16 cellular contexts compared by ENCODE assay signal in the genomic region with DNA sequence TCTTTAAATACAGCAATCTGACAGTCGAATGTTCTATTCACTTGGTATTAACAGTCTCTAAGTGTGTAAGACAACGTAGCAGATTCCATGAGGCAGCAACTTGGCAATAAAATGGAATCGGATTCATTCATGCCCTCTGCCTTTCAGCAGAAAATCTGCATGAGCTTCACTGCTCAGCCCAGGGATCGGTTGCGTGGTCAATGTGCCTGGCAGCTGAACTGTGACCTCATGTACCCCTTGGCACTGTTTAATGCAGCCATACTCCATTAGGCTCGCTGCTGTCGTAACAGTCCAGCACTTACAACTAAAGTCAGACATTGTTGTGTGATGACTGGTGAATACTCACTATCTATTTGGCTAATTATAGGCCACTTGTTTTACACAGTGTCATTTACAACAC. TPM values are rescaled to one million over a fixed set of nuclear protein-coding genes. Genes with fewer than 3 reads are reported as not detected.
A peak's percentile ranks its signal among the peaks of the same experiment; 100 is the strongest.
DNase-seq lines count a peak whose midpoint lies in the region; ATAC-seq and TF ChIP-seq lines count a peak whose summit lies in the region.
"Had no signal": no experiment of that assay in that cellular context is flagged by ENCODE, and none has a peak within 500 bp of the region (broad histone marks: within the 10 kb centered on the region; RNA-seq: fewer than 3 reads in every experiment).

No MANE protein-coding gene starts in this region.

- no peaks in the 10 kb centered on the region for H3F3A ChIP-seq in neural cell (ENCODE audit: insufficient read depth, low read length, poor library complexity, severe bottlenecking)

- H3K9me2 ChIP-seq in neural cell (ENCODE audit: insufficient read depth, low read length) = no peaks in the 10 kb centered on the region

- TF ChIP-seq EP300 in neural cell (conservative IDR thresholded peaks at IDR 0.05; ENCODE audit: poor library complexity, severe bottlenecking) = no peak

- H3K9ac ChIP-seq in neural cell (ENCODE audit: low read length) = no peak overlapping the region

- H3K4me3 ChIP-seq in epithelial cell of esophagus (ENCODE audit: low read length) (no peak overlapping the region), neural cell (ENCODE audit: low read length) (no peak overlapping the region)
- H3K4me3 ChIP-seq: PC-9 had no signal

- H3K9me3 ChIP-seq in neural cell (ENCODE audit: low read length) = no peaks in the 10 kb centered on the region

- H3K4me2 ChIP-seq in neural cell (ENCODE audit: low read length) = no peak overlapping the region
- H3K4me2 ChIP-seq: PC-9 had no signal

- no peaks in the 10 kb centered on the region for H3K79me2 ChIP-seq in neural cell (replicated peaks; ENCODE audit: insufficient read depth, low read length)

- TF ChIP-seq RAD21 in neural cell (conservative IDR thresholded peaks at IDR 0.05) = no peak

- TF ChIP-seq CTCF in epithelial cell of esophagus (IDR thresholded peaks at IDR 0.05; ENCODE audit: insufficient read depth, low read depth, low read length, missing control alignments) (no peak), neural cell (IDR thresholded peaks at IDR 0.05; ENCODE audit: poor library complexity, severe bottlenecking) (no peak)

- peak overlapping the region; percentile 14 for H3K27ac ChIP-seq in neural cell (ENCODE audit: low read length)
- H3K27ac ChIP-seq: PC-9 had no signal

- no peak overlapping the region for H2AFZ ChIP-seq in neural cell (ENCODE audit: low read depth, low read length)
- H2AFZ ChIP-seq: PC-9 had no signal

- ATAC-seq in HG03460 (IDR thresholded peaks at IDR 0.05; ENCODE audit: unreplicated experiment) = no peak
- ATAC-seq in GM21786 (IDR thresholded peaks at IDR 0.05; ENCODE audit: unreplicated experiment) = no peak
- no peak for ATAC-seq in left colon

- H4K20me1 ChIP-seq in neural cell (ENCODE audit: insufficient read depth) = no peaks in the 10 kb centered on the region

- no peaks in the 10 kb centered on the region for H3K27me3 ChIP-seq in neural cell (ENCODE audit: insufficient read depth, low read depth, low read length)

- DNase-seq in DMS79 treated with DMSO at 0.1 percent for 48 hours (lab: John Stamatoyannopoulos, UW) = peak; percentile 36
- DNase-seq in NCI-H2029 (lab: John Stamatoyannopoulos, UW) = peak; percentile 67
- DNase-seq in epithelial cell of esophagus (ENCODE audit: low read depth) = peak; percentile 58
- no peak for DNase-seq in left colon
- DNase-seq in activated T-cell treated with anti-CD3 and anti-CD28 coated beads, Interleukin-2, amount 50 U/mL, for 48 hours = no peak
- DNase-seq: activated CD8-positive, alpha-beta memory T cell treated with anti-CD3 and anti-CD28 coated beads for 24 hours; activated naive CD4-positive, alpha-beta T cell; CD4-positive, alpha-beta T cell; kidney; NCI-H1694; PC-9 had no signal

- intact Hi-C loops in left colon (cut with DNase I, micrococcal nuclease) = no loop called here

- no peaks in the 10 kb centered on the region for H3K36me3 ChIP-seq in neural cell (ENCODE audit: insufficient read depth, low read length)

TF ChIP-seq in neural cell, 6 proteins besides CTCF, POLR2A, EP300 and RAD21:
- no peak for TF ChIP-seq MXI1 (conservative IDR thresholded peaks at IDR 0.05; ENCODE audit: poor library complexity, severe bottlenecking)
- no peak for TF ChIP-seq SMC3 (conservative IDR thresholded peaks at IDR 0.05; ENCODE audit: poor library complexity)
- no peak for TF ChIP-seq POLR2AphosphoS5 (IDR thresholded peaks at IDR 0.05)
- TF ChIP-seq TAF1 (IDR thresholded peaks at IDR 0.05; ENCODE audit: low read depth) = no peak
- no peak for TF ChIP-seq REST (IDR thresholded peaks at IDR 0.05; ENCODE audit: borderline replicate concordance)
- no peak for TF ChIP-seq EZH2 (IDR thresholded peaks at IDR 0.05; ENCODE audit: borderline replicate concordance, insufficient read depth, low read length, poor library complexity, severe bottlenecking)

RNA-seq across cellular contexts. Expression of gene RGPD4, which starts 17.7 kb away (rescaled TPM):
- polyA plus RNA-seq in neural cell = 0.26 TPM in 1 of 2 replicates, not detected in the other
- 0.24 TPM in 1 of 2 replicates, not detected in the other for polyA minus RNA-seq in neural cell
- total RNA-seq in left colon = under 1 TPM in 1 of 2 donors, not detected in 1; 0.08 TPM
- total RNA-seq: cerebellum, kidney, omental fat pad, PC-9 had no signal

Comparison
In these comparisons a context has a peak if more than half of its experiments do, and no peak if none do; other contexts are left out.
1. DNase-seq: peak in DMS79 treated with DMSO at 0.1 percent for 48 hours (single experiment), NCI-H2029 (single experiment) and epithelial cell of esophagus (single experiment); none in left colon (0 of 2) and activated T-cell treated with anti-CD3 and anti-CD28 coated beads, Interleukin-2, amount 50 U/mL, for 48 hours (0 of 2).